ENCODE assay signal across 9 cellular contexts in genomic region chr11:45872513-45873356, GRCh38.
DNase-seq lines count a peak whose midpoint lies in the region; ATAC-seq lines count a peak whose summit lies in the region.
"Had no signal": no experiment of that assay in that cellular context is flagged by ENCODE, and none has a peak within 500 bp of the region (broad histone marks: within the 10 kb centered on the region; RNA-seq: fewer than 3 reads in every experiment).

No MANE protein-coding gene starts in this region.

- H3K36me3 ChIP-seq in BLaER1 treated with 17β-estradiol and CSF1 and Interleukin-3, amounts not matched to agents 10 nM and 100 nM, result peaks cover 86 to 100% (median 91%) of the 10 kb centered on the region in 11 experiments

- H3K9ac ChIP-seq in BLaER1 treated with 17β-estradiol and CSF1 and Interleukin-3, amounts not matched to agents 10 nM and 100 nM, result peak overlapping the region in 3 of 11 experiments; percentile 5 to 18 (median 10); a peak in 3 of 22 replicates

- ATAC-seq in GM18907 (IDR thresholded peaks at IDR 0.05; ENCODE audit: unreplicated experiment) (peak; percentile 42), GM18867 (IDR thresholded peaks at IDR 0.05; ENCODE audit: unreplicated experiment) (no peak), HG02840 (IDR thresholded peaks at IDR 0.05; ENCODE audit: low FRiP score, unreplicated experiment) (no peak)

- no peaks in the 10 kb centered on the region for H3K9me3 ChIP-seq in BLaER1 treated with 17β-estradiol and CSF1 and Interleukin-3, amounts not matched to agents 10 nM and 100 nM (replicated peaks in 1 of 11)

- H3K4me1 ChIP-seq in BLaER1 treated with 17β-estradiol and CSF1 and Interleukin-3, amounts not matched to agents 10 nM and 100 nM, result peaks cover 20 to 31% (median 25%) of the 10 kb centered on the region in 10 experiments

- H3K27me3 ChIP-seq in BLaER1 treated with 17β-estradiol and CSF1 and Interleukin-3, amounts not matched to agents 10 nM and 100 nM, result no peaks in the 10 kb centered on the region

- no peak overlapping the region for H3K27ac ChIP-seq in BLaER1 treated with 17β-estradiol and CSF1 and Interleukin-3, amounts not matched to agents 10 nM and 100 nM
- H3K27ac ChIP-seq: SK-N-MC had no signal

- no peak overlapping the region for H3K4me3 Mint-ChIP-seq in activated naive CD4-positive, alpha-beta T cell treated with anti-CD3 and anti-CD28 coated beads, Interleukin-2, amount 10 ng/mL, durations not matched to agents 7 days and 5 days

- DNase-seq in NCI-H226, result peak; percentile 21
- DNase-seq in activated naive CD4-positive, alpha-beta T cell treated with anti-CD3 and anti-CD28 coated beads, Interleukin-2, amount 10 ng/mL, durations not matched to agents 7 days and 5 days, result peak; percentile 57
- peak; percentile 41 for DNase-seq in glomerular visceral epithelial cell (ENCODE audit: extremely low spot score)
- DNase-seq in pons (ENCODE audit: low spot score), result peak; percentile 82

- no peak overlapping the region for H3K4me3 ChIP-seq in BLaER1 treated with 17β-estradiol and CSF1 and Interleukin-3, amounts not matched to agents 10 nM and 100 nM
- H3K4me3 ChIP-seq: SK-N-MC had no signal

- H4K20me1 ChIP-seq in BLaER1 treated with 17β-estradiol and CSF1 and Interleukin-3, amounts not matched to agents 10 nM and 100 nM, result peaks cover 0 to 71% (median 41%) of the 10 kb centered on the region in 11 experiments; a peak in 17 of 22 replicates

- H3K36me3 Mint-ChIP-seq in activated naive CD4-positive, alpha-beta T cell treated with anti-CD3 and anti-CD28 coated beads, Interleukin-2, amount 10 ng/mL, durations not matched to agents 7 days and 5 days, result peaks cover 40% of the 10 kb centered on the region

- H3K4me2 ChIP-seq in BLaER1 treated with 17β-estradiol and CSF1 and Interleukin-3, amounts not matched to agents 10 nM and 100 nM, result peak overlapping the region; percentile 28 to 78 (median 59)

- H3K9me3 Mint-ChIP-seq in activated naive CD4-positive, alpha-beta T cell treated with anti-CD3 and anti-CD28 coated beads, Interleukin-2, amount 10 ng/mL, durations not matched to agents 7 days and 5 days, result no peaks in the 10 kb centered on the region

- no peaks in the 10 kb centered on the region for H3K27me3 Mint-ChIP-seq in activated naive CD4-positive, alpha-beta T cell treated with anti-CD3 and anti-CD28 coated beads, Interleukin-2, amount 10 ng/mL, durations not matched to agents 7 days and 5 days

- no peaks in the 10 kb centered on the region for H3K4me1 Mint-ChIP-seq in activated naive CD4-positive, alpha-beta T cell treated with anti-CD3 and anti-CD28 coated beads, Interleukin-2, amount 10 ng/mL, durations not matched to agents 7 days and 5 days

- CTCF ChIA-PET in activated naive CD4-positive, alpha-beta T cell treated with anti-CD3 and anti-CD28 coated beads, Interleukin-2, amount 10 ng/mL, durations not matched to agents 7 days and 5 days (lab: Charles Lee), result interaction anchor here (0.7 to 2.8 kb wide), 15 partner anchors 10 to 443 kb away, joined by 3 to 10 read pairs (median 3); no protein-coding TSS in a partner anchor

- H3K27ac Mint-ChIP-seq in activated naive CD4-positive, alpha-beta T cell treated with anti-CD3 and anti-CD28 coated beads, Interleukin-2, amount 10 ng/mL, durations not matched to agents 7 days and 5 days, result no peak overlapping the region

Comparison
In these comparisons a context has a peak if more than half of its experiments do, and no peak if none do; other contexts are left out.
1. DNase-seq: peak in every context shown above with its lines; median percentile 82 in pons; 57 in activated naive CD4-positive, alpha-beta T cell treated with anti-CD3 and anti-CD28 coated beads, Interleukin-2, amount 10 ng/mL, durations not matched to agents 7 days and 5 days; 41 in glomerular visceral epithelial cell; 21 in NCI-H226.